Comparison of ENCODE assay signal across 8 cellular contexts in the genomic region with DNA sequence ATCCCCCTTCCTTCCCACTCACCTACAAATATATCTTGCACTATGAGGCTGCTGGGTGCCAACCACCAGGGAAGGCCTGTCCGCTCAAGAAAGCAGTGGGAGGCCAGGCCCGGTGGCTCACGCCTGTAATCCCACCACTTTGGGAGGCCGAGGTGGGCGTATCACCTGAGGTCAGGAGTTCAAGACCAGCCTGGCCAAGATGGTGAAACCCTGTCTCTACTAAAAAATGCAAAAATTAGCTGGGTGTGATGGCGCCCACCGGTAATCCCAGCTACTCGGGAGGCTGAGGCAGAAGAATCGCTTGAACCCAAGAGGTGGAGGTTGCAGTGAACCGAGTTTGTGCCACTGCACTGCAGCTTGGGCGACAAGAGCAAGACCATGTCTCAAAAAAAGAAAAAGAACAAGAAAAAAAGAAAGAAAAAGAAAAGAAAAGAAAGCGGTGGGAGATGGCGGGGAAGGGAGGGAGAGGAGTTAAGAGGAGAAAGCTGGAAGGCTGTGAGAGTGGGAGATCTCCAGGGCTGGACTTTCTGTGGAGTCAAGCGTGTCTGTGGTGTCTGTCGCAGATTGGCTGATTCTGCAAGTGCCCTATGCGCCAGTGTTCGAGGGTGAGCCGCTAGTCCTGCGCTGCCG. TPM values are rescaled to one million over a fixed set of nuclear protein-coding genes. Genes with fewer than 3 reads are reported as not detected.
DNase-seq lines count a peak whose midpoint lies in the region; ATAC-seq and TF ChIP-seq lines count a peak whose summit lies in the region.
"Not testable (repeated sequence)": the region's sequence is repeated elsewhere in the genome, so short reads cannot be mapped to it uniquely, and the experiment has no call there.

No MANE protein-coding gene starts in this region.

- DNase-seq in CD14-positive monocyte (ENCODE audit: low spot score); HFFc6; SK-N-SH; activated naive CD8-positive, alpha-beta T cell treated with anti-CD3 and anti-CD28 coated beads, Interleukin-2, amount 50 U/mL, for 24 hours; epithelial cell of esophagus (ENCODE audit: low read depth); kidney epithelial cell (ENCODE audit: low read depth): not testable (repeated sequence)

- H3K27me3 ChIP-seq in SK-N-SH (ENCODE audit: insufficient read depth); kidney epithelial cell (ENCODE audit: control insufficient read depth, insufficient read depth, low read length); subcutaneous abdominal adipose tissue (ENCODE audit: control insufficient read depth in 5 of 5, insufficient read depth in 4 of 5, low read length in 5 of 5): not testable (repeated sequence)
- H3K27me3 ChIP-seq in neuron (ENCODE audit: insufficient read depth, low read length) = peaks cover 35% of the 10 kb centered on the region

- H4K20me1 ChIP-seq in SK-N-SH (ENCODE audit: insufficient read depth) = not testable (repeated sequence)

- POLR2A ChIA-PET in SK-N-SH (lab: Yijun Ruan, JAX) = not testable (repeated sequence)

- 37% methylated on average over 16 of the region's 20 CpGs for WGBS in SK-N-SH (ENCODE audit: low lambda C conversion rate)

- not testable (repeated sequence) for TF ChIP-seq RAD21 in SK-N-SH (IDR thresholded peaks at IDR 0.05; ENCODE audit: low read length)

- not testable (repeated sequence) for ATAC-seq in activated naive CD8-positive, alpha-beta T cell treated with anti-CD3 and anti-CD28 coated beads, Interleukin-2, amount 50 U/mL, for 24 hours

- peaks cover 3 to 23% (median 14%) of the 10 kb centered on the region in 7 donors for H3K9me3 Mint-ChIP-seq in CD14-positive monocyte
- not testable (repeated sequence) for H3K9me3 Mint-ChIP-seq in HFFc6; activated naive CD8-positive, alpha-beta T cell treated with anti-CD3 and anti-CD28 coated beads, Interleukin-2, amount 50 U/mL, for 24 hours

- CTCF ChIA-PET in SK-N-SH (lab: Yijun Ruan, JAX) = interaction anchor here (1.1 to 5.9 kb wide), 7 partner anchors 9 to 238 kb away, joined by 3 to 62 read pairs (median 6); a partner anchor contains a TSS

- TF ChIP-seq EP300 in SK-N-SH (IDR thresholded peaks at IDR 0.05; ENCODE audit: borderline replicate concordance in 1 of 2, low read depth in 1 of 2, low read length in 1 of 2) = not testable (repeated sequence)

- H3K79me2 ChIP-seq in SK-N-SH (ENCODE audit: insufficient read depth) = not testable (repeated sequence)

- not testable (repeated sequence) for TF ChIP-seq CTCF in CD14-positive monocyte (IDR thresholded peaks at IDR 0.05); HFFc6 (IDR thresholded peaks at IDR 0.05); SK-N-SH (IDR thresholded peaks at IDR 0.05); epithelial cell of esophagus (IDR thresholded peaks at IDR 0.05; ENCODE audit: insufficient read depth, low read depth, low read length, missing control alignments); kidney epithelial cell (IDR thresholded peaks at IDR 0.05; ENCODE audit: insufficient read depth, low read length, poor library complexity, severe bottlenecking)

- H3K4me1 ChIP-seq in SK-N-SH (ENCODE audit: control insufficient read depth in 1 of 2, insufficient read depth in 2 of 2, low read depth in 1 of 2, low read length in 1 of 2) (peaks cover 13% of the 10 kb centered on the region in 2 experiments; a peak in 2 of 4 replicates), subcutaneous abdominal adipose tissue (ENCODE audit: control insufficient read depth in 5 of 5, insufficient read depth in 5 of 5, low read length in 5 of 5) (peaks cover 2 to 28% (median 21%) of the 10 kb centered on the region in 5 donors)
- H3K4me1 ChIP-seq in neuron (ENCODE audit: insufficient read depth, low read length) = not testable (repeated sequence)

- H3K9ac ChIP-seq in SK-N-SH = peak overlapping the region; percentile 88; the same call in 1 of the 2 replicates
- H3K9ac ChIP-seq in subcutaneous abdominal adipose tissue (ENCODE audit: low read length in 5 of 5) = peak overlapping the region in 2 of 5 donors; percentile 57 to 68

- H3K27me3 Mint-ChIP-seq in CD14-positive monocyte (ENCODE audit: low read depth in 3 of 3) = peaks cover 89 to 100% (median 92%) of the 10 kb centered on the region in 3 donors
- H3K27me3 Mint-ChIP-seq in HFFc6 (ENCODE audit: insufficient read depth) = not testable (repeated sequence)
- H3K27me3 Mint-ChIP-seq in activated naive CD8-positive, alpha-beta T cell treated with anti-CD3 and anti-CD28 coated beads, Interleukin-2, amount 50 U/mL, for 24 hours = peaks cover 32% of the 10 kb centered on the region

- intact Hi-C loops in CD14-positive monocyte (cut with micrococcal nuclease) = not testable (repeated sequence)

- peaks cover 10 to 14% of the 10 kb centered on the region in 2 donors for H3K36me3 Mint-ChIP-seq in CD14-positive monocyte
- not testable (repeated sequence) for H3K36me3 Mint-ChIP-seq in HFFc6 (ENCODE audit: low read depth); activated naive CD8-positive, alpha-beta T cell treated with anti-CD3 and anti-CD28 coated beads, Interleukin-2, amount 50 U/mL, for 24 hours (ENCODE audit: low read depth)

- peak overlapping the region; percentile 98 for H3K4me2 ChIP-seq in SK-N-SH

- not testable (repeated sequence) for H3K9me3 ChIP-seq in SK-N-SH; neuron (ENCODE audit: low read length); subcutaneous abdominal adipose tissue (ENCODE audit: control insufficient read depth in 5 of 5, low read length in 5 of 5)

- peak overlapping the region in 2 of 7 donors; percentile 12 to 21 for H3K27ac Mint-ChIP-seq in CD14-positive monocyte
- peak overlapping the region; percentile 91 for H3K27ac Mint-ChIP-seq in HFFc6
- not testable (repeated sequence) for H3K27ac Mint-ChIP-seq in activated naive CD8-positive, alpha-beta T cell treated with anti-CD3 and anti-CD28 coated beads, Interleukin-2, amount 50 U/mL, for 24 hours

- H3K4me1 Mint-ChIP-seq in CD14-positive monocyte (peaks cover 53% of the 10 kb centered on the region), HFFc6 (ENCODE audit: low read depth) (peaks cover 87% of the 10 kb centered on the region)
- peaks cover 58% of the 10 kb centered on the region for H3K4me1 Mint-ChIP-seq in activated naive CD8-positive, alpha-beta T cell treated with anti-CD3 and anti-CD28 coated beads, Interleukin-2, amount 50 U/mL, for 24 hours

- H3K36me3 ChIP-seq in SK-N-SH (replicated peaks in 1 of 2; ENCODE audit: control insufficient read depth in 1 of 2, insufficient read depth in 2 of 2, low read length in 1 of 2); kidney epithelial cell (ENCODE audit: control insufficient read depth, insufficient read depth, low read length); neuron (ENCODE audit: insufficient read depth, low read length); subcutaneous abdominal adipose tissue (ENCODE audit: control insufficient read depth in 5 of 5, insufficient read depth in 5 of 5, low read length in 5 of 5): not testable (repeated sequence)

- H2AFZ ChIP-seq in SK-N-SH (ENCODE audit: low read depth) (peak overlapping the region; percentile 75), neuron (ENCODE audit: low read depth, low read length) (peak overlapping the region; percentile 84)

- H3K9me2 ChIP-seq in SK-N-SH = not testable (repeated sequence)

- H3F3A ChIP-seq in SK-N-SH (replicated peaks; ENCODE audit: insufficient read depth) = peaks cover 20% of the 10 kb centered on the region

- peak overlapping the region in 1 of 2 experiments; percentile 84; a peak in 2 of 4 replicates for H3K27ac ChIP-seq in SK-N-SH (ENCODE audit: low read depth in 2 of 2, low read length in 1 of 2)
- peak overlapping the region; percentile 46 for H3K27ac ChIP-seq in subcutaneous abdominal adipose tissue (ENCODE audit: low read depth, low read length)

- peak overlapping the region; percentile 78 to 97 for H3K4me3 Mint-ChIP-seq in CD14-positive monocyte
- peak overlapping the region; percentile 89 for H3K4me3 Mint-ChIP-seq in HFFc6
- peak overlapping the region; percentile 83 for H3K4me3 Mint-ChIP-seq in activated naive CD8-positive, alpha-beta T cell treated with anti-CD3 and anti-CD28 coated beads, Interleukin-2, amount 50 U/mL, for 24 hours

- H3K4me3 ChIP-seq in SK-N-SH (ENCODE audit: low read depth in 2 of 2, low read length in 1 of 2) (peak overlapping the region; percentile 73 to 79), epithelial cell of esophagus (ENCODE audit: low read length) (peak overlapping the region; percentile 63), kidney epithelial cell (ENCODE audit: low read depth, low read length) (peak overlapping the region; percentile 83), neuron (ENCODE audit: low read length) (peak overlapping the region; percentile 82), subcutaneous abdominal adipose tissue (ENCODE audit: low read depth in 1 of 5, low read length in 5 of 5) (peak overlapping the region; percentile 83 to 92 (median 85))

RNA-seq across cellular contexts. Expression of a gene that starts 4.0 kb away (rescaled TPM):
- polyA plus RNA-seq in CD14-positive monocyte (under 1 TPM; 0.36 to 0.39 TPM), SK-N-SH (2012; rRNA removed) (2.0 and 2.6 TPM in 2 replicates)
- total RNA-seq in HFFc6 (2021; fragmentation: NEBNext Ultra II Directional; extraction: Animal tissue kit (Norgen Biotek cat#: 25700)) = 1 to 10 TPM; 3.3 to 5.1 (median 3.7) TPM
- polyA plus RNA-seq in SK-N-SH (2012; cell fraction: cytosol; rRNA removed) = 1.3 and 2.0 TPM in 2 replicates
- 2.8 and 4.2 TPM in 2 replicates for polyA plus RNA-seq in SK-N-SH (2012; cell fraction: nucleus; rRNA removed)
- 1.1 and 2.6 TPM in 2 replicates for total RNA-seq in kidney epithelial cell

RNA-seq across cellular contexts. Expression of a gene that starts 18.3 kb away (rescaled TPM):
- under 1 TPM; 0.39 to 0.51 TPM for polyA plus RNA-seq in CD14-positive monocyte
- 1 to 10 TPM; 2.3 to 5.1 (median 2.9) TPM for total RNA-seq in HFFc6 (2021; fragmentation: NEBNext Ultra II Directional; extraction: Animal tissue kit (Norgen Biotek cat#: 25700))
- 0.10 and 0.13 TPM in 2 replicates for polyA plus RNA-seq in SK-N-SH (2012; rRNA removed)
- 0.10 and 0.12 TPM in 2 replicates for polyA plus RNA-seq in SK-N-SH (2012; cell fraction: cytosol; rRNA removed)
- 0.04 and 0.05 TPM in 2 replicates for polyA plus RNA-seq in SK-N-SH (2012; cell fraction: nucleus; rRNA removed)
- total RNA-seq in kidney epithelial cell = 0.88 and 2.1 TPM in 2 replicates

RNA-seq across cellular contexts. Expression of a gene that starts 24.2 kb away (rescaled TPM):
- 10 to 100 TPM; 30.5 to 32.0 TPM for polyA plus RNA-seq in CD14-positive monocyte
- total RNA-seq in HFFc6 (2021; fragmentation: NEBNext Ultra II Directional; extraction: Animal tissue kit (Norgen Biotek cat#: 25700)) = 10 to 100 TPM; 31.9 to 38.0 (median 36.4) TPM
- 41.7 and 46.4 TPM in 2 replicates for polyA plus RNA-seq in SK-N-SH (2012; rRNA removed)
- polyA plus RNA-seq in SK-N-SH (2012; cell fraction: cytosol; rRNA removed) = 43.4 and 52.8 TPM in 2 replicates
- 35.8 and 43.2 TPM in 2 replicates for polyA plus RNA-seq in SK-N-SH (2012; cell fraction: nucleus; rRNA removed)
- 48.0 and 49.7 TPM in 2 replicates for total RNA-seq in kidney epithelial cell

RNA-seq across cellular contexts. Expression of a gene that starts 40.7 kb away (rescaled TPM):
- 10 to 100 TPM; 22.2 to 25.6 TPM for polyA plus RNA-seq in CD14-positive monocyte
- 10 to 100 TPM; 23.7 to 29.9 (median 27.6) TPM for total RNA-seq in HFFc6 (2021; fragmentation: NEBNext Ultra II Directional; extraction: Animal tissue kit (Norgen Biotek cat#: 25700))
- 8.8 and 11.7 TPM in 2 replicates for polyA plus RNA-seq in SK-N-SH (2012; rRNA removed)
- polyA plus RNA-seq in SK-N-SH (2012; cell fraction: cytosol; rRNA removed) = 12.9 and 13.2 TPM in 2 replicates
- polyA plus RNA-seq in SK-N-SH (2012; cell fraction: nucleus; rRNA removed) = 4.2 and 9.6 TPM in 2 replicates
- total RNA-seq in kidney epithelial cell = 38.6 and 41.1 TPM in 2 replicates
